Comparison of ENCODE assay signal across 8 cellular contexts in the genomic region with DNA sequence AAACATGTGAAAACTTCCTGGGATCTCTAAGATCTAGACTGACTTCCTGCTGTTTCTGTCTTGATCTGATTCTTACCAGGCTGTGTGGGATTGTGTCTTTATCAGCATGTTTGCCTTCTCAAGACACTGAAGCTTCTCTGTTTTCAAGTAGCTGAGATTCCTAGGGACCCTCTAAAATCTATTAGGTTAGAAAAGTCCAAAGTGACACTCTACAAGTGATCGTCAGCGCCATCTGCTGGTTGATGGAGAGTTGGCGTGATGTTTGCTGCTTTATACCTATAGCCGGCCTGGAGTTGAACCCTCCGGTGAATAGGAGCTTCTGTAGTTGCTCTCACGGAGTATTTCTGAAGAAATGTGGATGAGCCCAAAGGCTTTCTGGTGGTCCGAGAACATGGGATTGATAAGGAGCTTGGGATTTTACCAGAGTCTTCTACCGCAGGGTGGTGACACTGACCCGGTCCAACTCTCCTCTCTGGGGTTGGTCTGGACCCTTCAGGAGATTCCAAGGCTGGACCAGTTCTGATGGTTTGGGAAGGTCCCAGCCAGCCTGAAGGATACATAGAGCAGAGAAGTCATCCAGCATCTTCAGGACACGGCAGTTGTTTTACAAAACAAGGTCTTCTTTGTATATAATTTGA.
DNase-seq lines count a peak whose midpoint lies in the region; ATAC-seq and TF ChIP-seq lines count a peak whose summit lies in the region.

No MANE protein-coding gene starts in this region.

- H3K79me2 ChIP-seq in hepatocyte, result no peaks in the 10 kb centered on the region
- no peaks in the 10 kb centered on the region for H3K79me2 ChIP-seq in smooth muscle cell (ENCODE audit: low read depth)

- CTCF ChIA-PET in AG04450 (lab: Charles Lee), result interaction anchor here (0.5 to 3.1 kb wide), 55 partner anchors 8 to 1587 kb away, joined by 3 to 47 read pairs (median 4); no protein-coding TSS in a partner anchor

- peaks cover 9% of the 10 kb centered on the region for H3K27me3 ChIP-seq in AG04450 (ENCODE audit: control insufficient read depth, insufficient read depth, low read length)
- H3K27me3 ChIP-seq in hepatocyte, result no peaks in the 10 kb centered on the region
- H3K27me3 ChIP-seq in smooth muscle cell (ENCODE audit: low read depth), result no peaks in the 10 kb centered on the region

- H3K27ac Mint-ChIP-seq in T-helper 17 cell, result peak overlapping the region; percentile 95

- H3K36me3 Mint-ChIP-seq in T-helper 17 cell (ENCODE audit: low read depth), result peaks cover 9% of the 10 kb centered on the region

- peak; percentile 15 for DNase-seq in AG04450 (ENCODE audit: low read depth, low spot score)
- DNase-seq in NCI-H1092 treated with DMSO at 0.1 percent for 48 hours (lab: John Stamatoyannopoulos, UW), result peak; percentile 74
- DNase-seq in T-helper 17 cell, result peak; percentile 58 to 77 (median 64)
- peak in 44 of 58 donors; percentile 3 to 71 (median 26) for DNase-seq in anterior cingulate cortex (lab: John Stamatoyannopoulos, UW)
- DNase-seq in hepatocyte (ENCODE audit: low spot score), result peak; percentile 86
- peak; percentile 24 for DNase-seq in smooth muscle cell (lab: John Stamatoyannopoulos, UW; ENCODE audit: unreplicated experiment)

- H3K27me3 Mint-ChIP-seq in T-helper 17 cell, result peaks cover 10% of the 10 kb centered on the region

- WGBS in hepatocyte (ENCODE audit: low lambda C conversion rate, missing lambda C conversion rate), result 40% methylated on average over 10 of the region's 10 CpGs
- 36% methylated on average over 10 of the region's 10 CpGs for WGBS in smooth muscle cell (ENCODE audit: low lambda C conversion rate)

- H2AFZ ChIP-seq in hepatocyte (no peak overlapping the region), smooth muscle cell (ENCODE audit: low read depth) (no peak overlapping the region)

- POLR2A ChIA-PET in AG04450 (lab: Yijun Ruan, JAX), result interaction anchor here (0.8 kb wide), 1 partner anchor 220 kb away, joined by 3 read pairs; the partner anchor contains the start of gene CABYR

- ATAC-seq in GM18520 (IDR thresholded peaks at IDR 0.05; ENCODE audit: unreplicated experiment), result peak; percentile 41
- peak; percentile 76 for ATAC-seq in T-helper 17 cell
- ATAC-seq in GM18498 (IDR thresholded peaks at IDR 0.05; ENCODE audit: unreplicated experiment), result no peak

- H3K36me3 ChIP-seq in hepatocyte (replicated peaks; ENCODE audit: insufficient read depth, low read depth) (peaks cover 3% of the 10 kb centered on the region), smooth muscle cell (ENCODE audit: low read depth) (no peaks in the 10 kb centered on the region)

- H3K4me3 Mint-ChIP-seq in T-helper 17 cell, result no peak overlapping the region

- H3K4me1 ChIP-seq in hepatocyte (ENCODE audit: insufficient read depth) (no peaks in the 10 kb centered on the region), smooth muscle cell (ENCODE audit: low read depth) (no peaks in the 10 kb centered on the region)

- H3F3A ChIP-seq in smooth muscle cell (ENCODE audit: low read depth), result no peaks in the 10 kb centered on the region

- no peaks in the 10 kb centered on the region for H3K9me2 ChIP-seq in hepatocyte (replicated peaks; ENCODE audit: insufficient read depth)

- H4K20me1 ChIP-seq in hepatocyte (ENCODE audit: insufficient read depth, poor library complexity, severe bottlenecking) (no peaks in the 10 kb centered on the region), smooth muscle cell (ENCODE audit: low read depth) (no peaks in the 10 kb centered on the region)

- no peak overlapping the region for H3K9ac ChIP-seq in smooth muscle cell (ENCODE audit: low read depth)

- no peak overlapping the region for H3K4me2 ChIP-seq in hepatocyte
- H3K4me2 ChIP-seq in smooth muscle cell, result no peak overlapping the region

- H3K27ac ChIP-seq in AG04450 (ENCODE audit: low read depth, low read length), result no peak overlapping the region
- H3K27ac ChIP-seq in hepatocyte, result no peak overlapping the region
- no peak overlapping the region for H3K27ac ChIP-seq in smooth muscle cell (ENCODE audit: low read depth)

- no peak overlapping the region for H3K4me3 ChIP-seq in AG04450 (ENCODE audit: low read depth, low read length)
- no peak overlapping the region for H3K4me3 ChIP-seq in hepatocyte
- no peak overlapping the region for H3K4me3 ChIP-seq in smooth muscle cell

- H3K9me3 ChIP-seq in AG04450 (ENCODE audit: control insufficient read depth, insufficient read depth, low read length) (no peaks in the 10 kb centered on the region), T-helper 17 cell (ENCODE audit: control insufficient read depth, low read length, poor library complexity, severe bottlenecking) (no peaks in the 10 kb centered on the region), hepatocyte (ENCODE audit: low read depth) (no peaks in the 10 kb centered on the region), smooth muscle cell (replicated peaks; ENCODE audit: low read depth) (no peaks in the 10 kb centered on the region)

- TF ChIP-seq CTCF in AG04450 (IDR thresholded peaks at IDR 0.05; ENCODE audit: low read depth, low read length), result peak; percentile 92
- peak; percentile 94 for TF ChIP-seq CTCF in hepatocyte (IDR thresholded peaks at IDR 0.05; ENCODE audit: poor library complexity)
- TF ChIP-seq CTCF in smooth muscle cell (IDR thresholded peaks at IDR 0.05; ENCODE audit: borderline replicate concordance, insufficient read depth, poor library complexity, severe bottlenecking), result peak; percentile 91

- H3K4me1 Mint-ChIP-seq in T-helper 17 cell, result peaks cover 33% of the 10 kb centered on the region

Comparison
In these comparisons a context has a peak if more than half of its experiments do, and no peak if none do; other contexts are left out.
1. DNase-seq: peak in every context shown above with its lines; median percentile 86 in hepatocyte; 74 in NCI-H1092 treated with DMSO at 0.1 percent for 48 hours; 64 in T-helper 17 cell; 26 in anterior cingulate cortex; 24 in smooth muscle cell; 15 in AG04450.